Comparison of ENCODE assay signal across 11 cellular contexts in genomic region chrX:72270316-72270866, GRCh38. TPM values are rescaled to one million over a fixed set of nuclear protein-coding genes. Genes with fewer than 3 reads are reported as not detected.
DNase-seq lines count a peak whose midpoint lies in the region; ATAC-seq and TF ChIP-seq lines count a peak whose summit lies in the region.
"Had no signal": no experiment of that assay in that cellular context is flagged by ENCODE, and none has a peak within 500 bp of the region (broad histone marks: within the 10 kb centered on the region; RNA-seq: fewer than 3 reads in every experiment).

No MANE protein-coding gene starts in this region.

- WGBS in lung, 2 donors, result 97 to 99% methylated on average over 5 of the region's 5 CpGs
- 82% methylated on average over 3 of the region's 5 CpGs for WGBS in prostate gland

- no peaks in the 10 kb centered on the region for H3K27me3 ChIP-seq in adipocyte (replicated peaks; ENCODE audit: control insufficient read depth, insufficient read depth, low read length)
- H3K27me3 ChIP-seq in lung (ENCODE audit: control insufficient read depth, insufficient read depth), result no peaks in the 10 kb centered on the region
- H3K27me3 ChIP-seq in prostate gland (replicated peaks; ENCODE audit: insufficient read depth), result no peaks in the 10 kb centered on the region
- H3K27me3 ChIP-seq: esophagus muscularis mucosa had no signal

- H3K4me1 ChIP-seq in adipocyte (ENCODE audit: control insufficient read depth, insufficient read depth, low read length), result peaks cover 63% of the 10 kb centered on the region
- peaks cover 4 to 7% of the 10 kb centered on the region in 2 donors for H3K4me1 ChIP-seq in lung (ENCODE audit: control insufficient read depth in 2 of 2, insufficient read depth in 2 of 2, low read length in 2 of 2)
- H3K4me1 ChIP-seq in prostate gland (replicated peaks), result no peaks in the 10 kb centered on the region
- H3K4me1 ChIP-seq: Caco-2 had no signal

- H3K4me3 ChIP-seq in adipocyte (ENCODE audit: low read length) (no peak overlapping the region), lung (no peak overlapping the region), prostate gland (no peak overlapping the region)
- H3K4me3 ChIP-seq: esophagus muscularis mucosa had no signal

- peak overlapping the region; percentile 57 to 81 for H3K27ac ChIP-seq in lung (ENCODE audit: low read depth in 1 of 2, low read length in 1 of 2)
- H3K27ac ChIP-seq in prostate gland, result no peak overlapping the region

- in situ Hi-C loops in GM18951 (cut with MboI; ENCODE audit: low sequenced_read_pairs, unreplicated experiment), result no loop called here

- ATAC-seq in lung (ENCODE audit: insufficient read depth, low FRiP score), result no peak

- no peaks in the 10 kb centered on the region for H3K9me3 ChIP-seq in adipocyte (ENCODE audit: control insufficient read depth, low read length)
- peaks cover 0 to 1% of the 10 kb centered on the region in 2 donors for H3K9me3 ChIP-seq in lung (ENCODE audit: control insufficient read depth in 2 of 2, insufficient read depth in 1 of 2, low read length in 1 of 2)
- H3K9me3 ChIP-seq in prostate gland, result no peaks in the 10 kb centered on the region
- H3K9me3 ChIP-seq: Caco-2, esophagus muscularis mucosa had no signal

- peaks cover 83% of the 10 kb centered on the region for H3K36me3 ChIP-seq in adipocyte (ENCODE audit: control insufficient read depth, insufficient read depth, low read length, severe bottlenecking)
- peaks cover 39 to 55% of the 10 kb centered on the region in 2 donors for H3K36me3 ChIP-seq in lung (ENCODE audit: control insufficient read depth in 2 of 2, insufficient read depth in 2 of 2, low read length in 2 of 2)
- H3K36me3 ChIP-seq in prostate gland, result no peaks in the 10 kb centered on the region

- intact Hi-C loops in prostate gland (cut with DNase I), result no loop called here

- peak overlapping the region; percentile 46 for H3K9ac ChIP-seq in adipocyte (ENCODE audit: low read length)

- TF ChIP-seq CTCF in lung (IDR thresholded peaks at IDR 0.05; ENCODE audit: control extremely low read depth, extremely low read depth), result no peak
- no peak for TF ChIP-seq CTCF in prostate gland (IDR thresholded peaks at IDR 0.05)

- peak; percentile 26 for TF ChIP-seq POLR2A in GM18951 (IDR thresholded peaks at IDR 0.05; ENCODE audit: extremely low read depth, insufficient read depth, insufficient read length)
- TF ChIP-seq POLR2A in prostate gland (IDR thresholded peaks at IDR 0.05), result no peak

- DNase-seq in NCI-H69 (lab: John Stamatoyannopoulos, UW), result peak; percentile 8
- no peak for DNase-seq in adipocyte (ENCODE audit: low read depth)
- no peak for DNase-seq in lung (ENCODE audit: low spot score)
- no peak for DNase-seq in COLO829 (ENCODE audit: low spot score)
- DNase-seq in prostate gland (ENCODE audit: low spot score), result no peak
- DNase-seq in foreskin melanocyte, result no peak
- DNase-seq: Caco-2, NCI-H1436 had no signal

RNA-seq across cellular contexts. Expression of gene RPS4X, which starts 6.7 kb away (rescaled TPM):
- total RNA-seq in lung (1,000 to 10,000 TPM in 1 of 2 donors, 100 to 1,000 TPM in 1; 748 to 1,047 TPM), prostate gland (1,000 to 10,000 TPM in 1 of 2 donors, 100 to 1,000 TPM in 1; 662 to 1,180 TPM)
- 1,000 to 10,000 TPM in 1 of 2 donors, 100 to 1,000 TPM in 1; 753 to 1,713 TPM for polyA plus RNA-seq in lung

RNA-seq across cellular contexts. Expression of gene ERCC6L, which starts 31.6 kb away (rescaled TPM):
- total RNA-seq in lung (under 1 TPM; 0.31 to 0.71 TPM), prostate gland (under 1 TPM; 0.59 to 0.85 TPM)
- polyA plus RNA-seq in lung, result under 1 TPM; 0.16 to 0.30 TPM

RNA-seq across cellular contexts. Expression of gene CITED1, which starts 35.3 kb away (rescaled TPM):
- total RNA-seq in lung (1 to 10 TPM in 1 of 2 donors, not detected in 1; 1.8 TPM), prostate gland (100 to 1,000 TPM in 1 of 2 donors, 10 to 100 TPM in 1; 20.1 to 552 TPM)
- under 1 TPM; 0.34 to 0.47 TPM for polyA plus RNA-seq in lung
- total RNA-seq: liver had no signal

Comparison
In these comparisons a context has a peak if more than half of its experiments do, and no peak if none do; other contexts are left out.
1. H3K27ac ChIP-seq: peak in lung (2 of 2); none in prostate gland (0 of 2).
2. RNA of gene CITED1, which starts 35.3 kb away (total RNA-seq): 20.1 to 552 TPM in prostate gland; 1.8 TPM in lung; every median in the first group is over 4 times any median in the second.